In the genomic region with DNA sequence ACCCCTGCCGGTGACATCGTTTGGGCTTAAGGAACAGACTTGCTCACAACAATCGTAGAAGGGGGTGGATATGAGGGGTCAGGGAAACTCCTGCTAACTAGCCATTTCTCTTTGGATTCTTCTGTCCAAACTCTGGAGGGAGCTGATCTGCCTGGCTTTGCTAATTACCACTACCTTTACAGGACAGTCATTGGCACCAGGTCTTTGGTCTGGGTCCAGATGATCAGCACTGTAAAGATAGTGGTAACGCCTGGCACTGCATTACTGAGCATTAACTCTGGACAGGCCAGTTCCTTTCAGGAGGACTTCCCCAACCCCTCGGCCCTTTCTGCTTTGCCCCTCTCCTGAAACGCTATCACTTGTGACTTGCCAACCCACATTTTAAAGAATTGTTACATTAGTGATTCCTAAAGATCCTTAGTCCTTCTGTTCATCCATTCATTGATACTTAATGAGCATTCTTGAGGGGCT, we compare ENCODE assay signal across 8 cellular contexts. TPM values are rescaled to one million over a fixed set of nuclear protein-coding genes. Genes with fewer than 3 reads are reported as not detected.
DNase-seq lines count a peak whose midpoint lies in the region; ATAC-seq and TF ChIP-seq lines count a peak whose summit lies in the region.

No MANE protein-coding gene starts in this region.

- H3K27me3 ChIP-seq in CD8-positive, alpha-beta memory T cell (ENCODE audit: insufficient read depth, low read length, poor library complexity, severe bottlenecking) = no peaks in the 10 kb centered on the region
- H3K27me3 ChIP-seq in RWPE2 (ENCODE audit: insufficient read depth, poor library complexity, severe bottlenecking) (no peaks in the 10 kb centered on the region), esophagus muscularis mucosa (no peaks in the 10 kb centered on the region), neuronal stem cell (ENCODE audit: control insufficient read depth in 3 of 3, insufficient read depth in 3 of 3, low read depth in 1 of 3, low read length in 3 of 3) (no peaks in the 10 kb centered on the region)

- H2BK15ac ChIP-seq in neuronal stem cell (ENCODE audit: low read length) = no peak overlapping the region

- peak overlapping the region; percentile 69 for H3K4me2 ChIP-seq in neuronal stem cell (ENCODE audit: insufficient read depth, low read length, poor library complexity, severe bottlenecking)

- H3K27me3 Mint-ChIP-seq in CD8-positive, alpha-beta memory T cell = peaks cover 0 to 2% of the 10 kb centered on the region in 2 donors

- no peak for TF ChIP-seq POLR2A in esophagus muscularis mucosa (IDR thresholded peaks at IDR 0.05; ENCODE audit: low read depth)

- peak overlapping the region; percentile 93 for H3K27ac ChIP-seq in CD8-positive, alpha-beta memory T cell (ENCODE audit: low read depth, low read length)
- H3K27ac ChIP-seq in RWPE2 (ENCODE audit: poor library complexity, severe bottlenecking) = peak overlapping the region; percentile 59
- H3K27ac ChIP-seq in esophagus muscularis mucosa (replicated peaks in 1 of 4) = peak overlapping the region; percentile 84 to 95 (median 91)
- no peak overlapping the region for H3K27ac ChIP-seq in neuronal stem cell (replicated peaks; ENCODE audit: low read length)

- no peak overlapping the region for H2BK12ac ChIP-seq in neuronal stem cell (ENCODE audit: low read length)

- no peak overlapping the region for H3K4ac ChIP-seq in neuronal stem cell (ENCODE audit: low read length)

- 3% methylated on average over 6 of the region's 6 CpGs for WGBS in esophagus muscularis mucosa
- WGBS in neuronal stem cell (ENCODE audit: extremely low coverage in 2 of 2, insufficient read length in 2 of 2, insufficient replicate concordance in 1 of 2), 2 donors = no CpG with 5 or more reads among the region's 6 CpGs

- H3K18ac ChIP-seq in neuronal stem cell (ENCODE audit: low read length) = no peak overlapping the region

- H3K79me1 ChIP-seq in neuronal stem cell (ENCODE audit: low read depth, low read length) = peaks cover 10% of the 10 kb centered on the region

- TF ChIP-seq CTCF in RWPE2 (IDR thresholded peaks at IDR 0.05; ENCODE audit: poor library complexity, severe bottlenecking) (no peak), esophagus muscularis mucosa (IDR thresholded peaks at IDR 0.05) (no peak)

- H3K4me1 Mint-ChIP-seq in CD8-positive, alpha-beta memory T cell = peaks cover 47 to 71% (median 58%) of the 10 kb centered on the region in 3 donors

- H3K14ac ChIP-seq in neuronal stem cell (ENCODE audit: low read length) = no peak overlapping the region

- H2AFZ ChIP-seq in neuronal stem cell (ENCODE audit: low read length) = peak overlapping the region; percentile 88

- no peak overlapping the region for H2BK120ac ChIP-seq in neuronal stem cell (ENCODE audit: low read depth, low read length)

- DNase-seq in CD8-positive, alpha-beta memory T cell = no peak
- DNase-seq in RWPE2 (ENCODE audit: low spot score) (no peak), esophagus muscularis mucosa (ENCODE audit: extremely low spot score) (no peak), neuronal stem cell (ENCODE audit: low spot score) (no peak), mesenteric fat pad (ENCODE audit: low spot score) (no peak), OCI-M1 (lab: John Stamatoyannopoulos, UW) (no peak), mucosa of gallbladder (ENCODE audit: low spot score) (no peak)

- no peak for ATAC-seq in RWPE2 (ENCODE audit: low read depth)
- ATAC-seq in esophagus mucosa = no peak

- H4K8ac ChIP-seq in neuronal stem cell (ENCODE audit: low read depth, low read length) = no peak overlapping the region

- no peaks in the 10 kb centered on the region for H3K9me3 ChIP-seq in CD8-positive, alpha-beta memory T cell (ENCODE audit: low read length)
- H3K9me3 ChIP-seq in RWPE2 (ENCODE audit: severe bottlenecking) = no peaks in the 10 kb centered on the region
- no peaks in the 10 kb centered on the region for H3K9me3 ChIP-seq in esophagus muscularis mucosa
- H3K9me3 ChIP-seq in neuronal stem cell (replicated peaks in 1 of 2; ENCODE audit: control insufficient read depth in 2 of 2, insufficient read depth in 1 of 2, low read depth in 1 of 2, low read length in 2 of 2) = no peaks in the 10 kb centered on the region

- no peak overlapping the region for H2BK5ac ChIP-seq in neuronal stem cell (ENCODE audit: low read length)

- H2AK5ac ChIP-seq in neuronal stem cell (ENCODE audit: low read depth, low read length) = no peak overlapping the region

- H3K4me3 Mint-ChIP-seq in CD8-positive, alpha-beta memory T cell = peak overlapping the region; percentile 96 to 100 (median 100)

- POLR2A ChIA-PET in CD8-positive, alpha-beta memory T cell (lab: Charles Lee) = no interaction called here

- no peaks in the 10 kb centered on the region for H3K9me3 Mint-ChIP-seq in CD8-positive, alpha-beta memory T cell

- no peak overlapping the region for H3K23ac ChIP-seq in neuronal stem cell (ENCODE audit: low read depth, low read length, poor library complexity)

- H3K36me3 ChIP-seq in CD8-positive, alpha-beta memory T cell (ENCODE audit: insufficient read depth, low read length) = no peaks in the 10 kb centered on the region
- H3K36me3 ChIP-seq in RWPE2 (ENCODE audit: low read depth) = peaks cover 25% of the 10 kb centered on the region
- H3K36me3 ChIP-seq in esophagus muscularis mucosa = peaks cover 0 to 21% (median 7%) of the 10 kb centered on the region in 4 donors
- peaks cover 2 to 34% of the 10 kb centered on the region in 2 donors for H3K36me3 ChIP-seq in neuronal stem cell (replicated peaks in 1 of 2; ENCODE audit: control insufficient read depth in 2 of 2, insufficient read depth in 2 of 2, low read length in 2 of 2)

- peak overlapping the region; percentile 85 for H3K9ac ChIP-seq in neuronal stem cell (ENCODE audit: low read depth, low read length, poor library complexity)

- no peak overlapping the region for H4K91ac ChIP-seq in neuronal stem cell (ENCODE audit: low read depth, low read length, poor library complexity)

- H3K4me1 ChIP-seq in CD8-positive, alpha-beta memory T cell (ENCODE audit: insufficient read depth, low read length) = peaks cover 30% of the 10 kb centered on the region
- peaks cover 23% of the 10 kb centered on the region for H3K4me1 ChIP-seq in RWPE2 (ENCODE audit: insufficient read depth, poor library complexity, severe bottlenecking)
- peaks cover 62 to 72% (median 70%) of the 10 kb centered on the region in 4 donors for H3K4me1 ChIP-seq in esophagus muscularis mucosa
- H3K4me1 ChIP-seq in neuronal stem cell (ENCODE audit: control insufficient read depth in 2 of 2, insufficient read depth in 1 of 2, low read depth in 1 of 2, low read length in 2 of 2) = peaks cover 18 to 23% of the 10 kb centered on the region in 2 donors

- CTCF ChIA-PET in CD8-positive, alpha-beta memory T cell (lab: Charles Lee) = no interaction called here

- intact Hi-C loops in esophagus muscularis mucosa (cut with DNase I) = no loop called here

- H3K4me3 ChIP-seq in CD8-positive, alpha-beta memory T cell (ENCODE audit: low read length) = peak overlapping the region; percentile 96
- H3K4me3 ChIP-seq in RWPE2 (ENCODE audit: severe bottlenecking) = peak overlapping the region; percentile 52
- peak overlapping the region; percentile 71 to 81 (median 74) for H3K4me3 ChIP-seq in esophagus muscularis mucosa
- H3K4me3 ChIP-seq in neuronal stem cell (ENCODE audit: low read length in 2 of 2) = peak overlapping the region; percentile 88 to 91

- TF ChIP-seq EP300 in esophagus muscularis mucosa (IDR thresholded peaks at IDR 0.05) = no peak

- H3K27ac Mint-ChIP-seq in CD8-positive, alpha-beta memory T cell = peak overlapping the region; percentile 95 to 100 (median 99)

- H3K36me3 Mint-ChIP-seq in CD8-positive, alpha-beta memory T cell = peaks cover 0 to 31% (median 3%) of the 10 kb centered on the region in 3 donors

RNA-seq across cellular contexts. Expression of a gene that starts 0.8 kb away (rescaled TPM):
- 10 to 100 TPM; 15.3 to 18.2 TPM for total RNA-seq in CD8-positive, alpha-beta memory T cell
- 20.7 TPM for polyA plus RNA-seq in CD8-positive, alpha-beta memory T cell
- total RNA-seq in esophagus muscularis mucosa (10 to 100 TPM in 1 of 4 donors, 1 to 10 TPM in 3; 1.3 to 60.6 (median 7.0) TPM), esophagus mucosa (17.6 TPM), mesenteric fat pad (23.2 TPM), mucosa of gallbladder (14.6 TPM)
- 41.8 TPM for polyA plus RNA-seq in neuronal stem cell (2013, experiment 1 of 2)
- polyA plus RNA-seq in neuronal stem cell (2013, experiment 2 of 2) = 44.8 TPM

RNA-seq across cellular contexts. Expression of a gene that starts 3.5 kb away (rescaled TPM):
- 10 to 100 TPM; 80.3 to 84.6 TPM for total RNA-seq in CD8-positive, alpha-beta memory T cell
- 1.2 TPM for polyA plus RNA-seq in CD8-positive, alpha-beta memory T cell
- total RNA-seq in esophagus muscularis mucosa (10 to 100 TPM; 58.0 to 87.4 (median 72.9) TPM), esophagus mucosa (55.0 TPM), mesenteric fat pad (38.5 TPM), mucosa of gallbladder (20.3 TPM)
- 246 TPM for polyA plus RNA-seq in neuronal stem cell (2013, experiment 1 of 2)
- polyA plus RNA-seq in neuronal stem cell (2013, experiment 2 of 2) = 233 TPM

RNA-seq across cellular contexts. Expression of a gene that starts 42.1 kb away (rescaled TPM):
- total RNA-seq in CD8-positive, alpha-beta memory T cell = 1 to 10 TPM; 7.6 to 9.7 TPM
- 0.05 TPM for polyA plus RNA-seq in CD8-positive, alpha-beta memory T cell
- 100 to 1,000 TPM; 101 to 127 (median 118) TPM for total RNA-seq in esophagus muscularis mucosa
- polyA plus RNA-seq in neuronal stem cell (2013, experiment 1 of 2) = 0.10 TPM
- 0.03 TPM for polyA plus RNA-seq in neuronal stem cell (2013, experiment 2 of 2)
- 21.2 TPM for total RNA-seq in esophagus mucosa
- 557 TPM for total RNA-seq in mesenteric fat pad
- total RNA-seq in mucosa of gallbladder = 222 TPM
